In the genomic region with DNA sequence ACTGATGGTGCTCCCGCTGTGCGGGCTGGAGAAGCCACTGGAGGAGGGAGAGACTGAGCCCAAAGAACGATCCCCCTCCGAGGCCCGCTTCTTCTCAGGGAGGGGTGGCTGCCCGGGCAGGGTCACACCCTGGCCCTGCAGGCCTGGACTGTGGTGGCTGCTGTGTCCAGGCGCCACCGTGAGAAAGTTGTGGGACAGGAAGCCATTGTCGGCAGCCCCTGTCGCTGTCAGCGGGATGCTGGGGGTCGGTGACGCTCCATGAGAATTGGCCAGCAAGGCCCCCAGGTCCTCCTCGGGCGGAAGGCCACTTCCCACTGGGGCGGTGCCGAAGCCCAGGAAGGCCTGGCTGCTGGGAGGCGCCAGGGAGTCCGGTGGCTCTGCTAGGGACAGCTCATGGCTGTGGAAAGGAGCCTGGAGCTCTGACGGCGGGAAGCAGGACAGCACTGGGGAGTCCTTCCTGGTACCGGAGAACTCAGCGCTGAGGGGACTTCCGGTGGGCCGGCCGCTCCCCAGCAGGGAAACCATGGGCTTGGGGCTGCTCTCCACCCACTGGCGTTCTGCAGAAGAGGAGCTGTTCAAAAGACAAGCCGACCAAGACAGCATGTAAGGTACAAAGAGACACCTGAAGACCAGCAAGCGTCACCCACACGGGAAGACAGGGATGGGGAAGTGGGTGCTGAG, we compare ENCODE assay signal across 2 cellular contexts.
TF ChIP-seq lines count a peak whose summit lies in the region.

No MANE protein-coding gene starts in this region.

TF ChIP-seq in WTC11, 78 proteins besides CTCF, POLR2A, EP300 and RAD21:
- TF ChIP-seq IRF1 (CRISPR knock-in tag; IDR thresholded peaks at IDR 0.05) (0 out of 2 replicates have a peak, but pooled peaks have one; percentile 25), SOX15 (CRISPR knock-in tag; IDR thresholded peaks at IDR 0.05) (no peak)

TF ChIP-seq in H1, 55 proteins besides CTCF, POLR2A, EP300 and RAD21:
- TF ChIP-seq CEBPB (IDR thresholded peaks at IDR 0.05; ENCODE audit: low read depth, low read length), result no peak
- TF ChIP-seq RNF2 (IDR thresholded peaks at IDR 0.05; ENCODE audit: borderline replicate concordance, low read depth, low read length, missing control alignments, poor library complexity, severe bottlenecking), result no peak
- TF ChIP-seq HDAC2 (IDR thresholded peaks at IDR 0.05; ENCODE audit: borderline replicate concordance in 1 of 2, low read depth in 2 of 2, low read length in 2 of 2), result no peak
- no peak for TF ChIP-seq SRF (IDR thresholded peaks at IDR 0.05; ENCODE audit: low read depth, low read length)
- no peak for TF ChIP-seq ATF2 (IDR thresholded peaks at IDR 0.05; ENCODE audit: low read length)
- TF ChIP-seq GTF2F1 (IDR thresholded peaks at IDR 0.05; ENCODE audit: borderline replicate concordance, low read depth, low read length), result no peak
- no peak for TF ChIP-seq HDAC6 (IDR thresholded peaks at IDR 0.05; ENCODE audit: low read depth, low read length)
- TF ChIP-seq, protein P1, sequence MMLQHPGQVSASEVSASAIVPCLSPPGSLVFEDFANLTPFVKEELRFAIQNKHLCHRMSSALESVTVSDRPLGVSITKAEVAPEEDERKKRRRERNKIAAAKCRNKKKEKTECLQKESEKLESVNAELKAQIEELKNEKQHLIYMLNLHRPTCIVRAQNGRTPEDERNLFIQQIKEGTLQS (IDR thresholded peaks at IDR 0.05; ENCODE audit: insufficient read depth, low read depth, low read length), result no peak
- no peak for TF ChIP-seq SIX5 (IDR thresholded peaks at IDR 0.05; ENCODE audit: low read depth, low read length)
- TF ChIP-seq BRCA1 (IDR thresholded peaks at IDR 0.05; ENCODE audit: low read depth, low read length), result no peak
- no peak for TF ChIP-seq POU5F1 (IDR thresholded peaks at IDR 0.05; ENCODE audit: low read depth, low read length)
- no peak for TF ChIP-seq TCF12 (IDR thresholded peaks at IDR 0.05; ENCODE audit: low read depth, low read length)
- no peak for TF ChIP-seq CBX8 (IDR thresholded peaks at IDR 0.05; ENCODE audit: borderline replicate concordance, low read depth, low read length)
- no peak for TF ChIP-seq EGR1 (IDR thresholded peaks at IDR 0.05; ENCODE audit: borderline replicate concordance, low read depth, low read length)
- TF ChIP-seq CTBP2 (IDR thresholded peaks at IDR 0.05; ENCODE audit: borderline replicate concordance, insufficient read depth, insufficient read length, low read length), result no peak
- no peak for TF ChIP-seq SIN3A (conservative IDR thresholded peaks at IDR 0.05 in 1 of 2, IDR thresholded peaks at IDR 0.05 in 1 of 2; ENCODE audit: low read depth in 1 of 2, low read length in 2 of 2)
- no peak for TF ChIP-seq USF2 (IDR thresholded peaks at IDR 0.05; ENCODE audit: low read length)
- TF ChIP-seq KDM5A (IDR thresholded peaks at IDR 0.05; ENCODE audit: low read length), result no peak
